Comparison of ENCODE assay signal across 9 cellular contexts in genomic region chr1:14516974-14517812, GRCh38.
DNase-seq lines count a peak whose midpoint lies in the region; ATAC-seq and TF ChIP-seq lines count a peak whose summit lies in the region.
"Had no signal": no experiment of that assay in that cellular context is flagged by ENCODE, and none has a peak within 500 bp of the region (broad histone marks: within the 10 kb centered on the region; RNA-seq: fewer than 3 reads in every experiment).

No MANE protein-coding gene starts in this region.

- no peak for TF ChIP-seq CTCF in fibroblast of villous mesenchyme (IDR thresholded peaks at IDR 0.05; ENCODE audit: insufficient read depth, low read depth, low read length)

- peaks cover 44% of the 10 kb centered on the region for H3K4me1 ChIP-seq in skeletal muscle satellite cell (ENCODE audit: control insufficient read depth, insufficient read depth, low read length)

- peak; percentile 49 for DNase-seq in RPMI7951 (ENCODE audit: low read depth)
- DNase-seq in fibroblast of villous mesenchyme (ENCODE audit: low read depth): peak; percentile 79
- no peak for DNase-seq in NCI-H82 treated with DMSO at 0.1 percent for 48 hours (lab: John Stamatoyannopoulos, UW; ENCODE audit: unreplicated experiment)
- DNase-seq in NCI-H524 treated with DMSO at 0.1 percent for 48 hours (lab: John Stamatoyannopoulos, UW): no peak
- DNase-seq: activated gamma-delta T cell treated with Interleukin-2 at 50 U/mL for 16 hours, NCI-H1048 had no signal

- H3K4me3 ChIP-seq in fibroblast of villous mesenchyme (ENCODE audit: low read depth, low read length): no peak overlapping the region
- H3K4me3 ChIP-seq in skeletal muscle satellite cell (ENCODE audit: low read length): no peak overlapping the region

- peak overlapping the region; percentile 50 for H3K4me2 ChIP-seq in skeletal muscle satellite cell (ENCODE audit: low read length)

- H3K9me3 ChIP-seq in skeletal muscle satellite cell (replicated peaks; ENCODE audit: low read length): no peaks in the 10 kb centered on the region

- ATAC-seq in GM18498 (IDR thresholded peaks at IDR 0.05; ENCODE audit: unreplicated experiment): peak; percentile 39
- no peak for ATAC-seq in HG03280 (IDR thresholded peaks at IDR 0.05; ENCODE audit: unreplicated experiment)

- H3K9ac ChIP-seq in skeletal muscle satellite cell (ENCODE audit: low read depth, low read length): peak overlapping the region; percentile 66

- H3K36me3 ChIP-seq in skeletal muscle satellite cell (ENCODE audit: insufficient read depth, low read length): no peaks in the 10 kb centered on the region

- no peaks in the 10 kb centered on the region for H3K27me3 ChIP-seq in skeletal muscle satellite cell (ENCODE audit: control insufficient read depth, insufficient read depth, low read length)

Comparison
In these comparisons a context has a peak if more than half of its experiments do, and no peak if none do; other contexts are left out.
1. DNase-seq: peak in RPMI7951 (single experiment) and fibroblast of villous mesenchyme (single experiment); none in NCI-H82 treated with DMSO at 0.1 percent for 48 hours (single experiment) and NCI-H524 treated with DMSO at 0.1 percent for 48 hours (single experiment).